30 cellular contexts compared by ENCODE assay signal in the genomic region with DNA sequence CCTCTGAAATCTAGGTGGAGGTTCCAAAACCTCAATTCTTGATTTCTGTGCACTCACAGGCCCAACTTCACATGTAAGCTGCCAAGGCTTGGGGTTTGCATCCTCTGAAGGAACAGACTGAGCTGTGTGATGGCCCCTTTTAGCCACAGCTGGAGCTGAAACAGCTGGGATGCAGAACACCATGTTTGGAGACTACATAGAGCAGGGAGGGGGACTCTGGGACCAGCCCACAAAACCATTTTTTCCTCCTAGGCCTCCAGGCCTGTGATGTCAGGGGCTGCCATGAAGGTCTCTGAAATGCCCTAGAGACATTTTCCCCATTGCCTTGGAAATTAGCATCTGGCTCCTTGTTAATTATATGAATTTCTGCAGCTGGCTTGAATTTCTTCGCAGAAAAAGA.
"Had no signal": no experiment of that assay in that cellular context is flagged by ENCODE, and none has a peak within 500 bp of the region (broad histone marks: within the 10 kb centered on the region; RNA-seq: fewer than 3 reads in every experiment).

No MANE protein-coding gene starts in this region.

- H3K27ac ChIP-seq: brain microvascular endothelial cell, coronary artery, dorsolateral prefrontal cortex, esophagus muscularis mucosa, foreskin keratinocyte, gastrocnemius medialis, heart right ventricle, WERI-Rb-1 had no signal

- H3K27ac Mint-ChIP-seq: activated B cell treated with CpG ODN at 0.5 μM for 24 hours; activated CD8-positive, alpha-beta T cell treated with anti-CD3 and anti-CD28 coated beads for 36 hours; activated naive CD8-positive, alpha-beta T cell; activated T-helper 17 cell treated with anti-CD3 and anti-CD28 coated beads, Interleukin-2, amount 50 U/mL, for 72 hours; dendritic cell treated with granulocyte-macrophage colony-stimulating factor and Interleukin-4, amounts not matched to agents 40 ng/mL and 50 ng/mL, for 4 days; T-helper 17 cell; T-helper 2 cell treated with Interferon-gamma antibody and Interleukin-4, amounts not matched to agents 5 μg/mL and 100 μg/mL, for 36 hours had no signal

- H3K4me1 Mint-ChIP-seq: activated B cell treated with CpG ODN at 0.5 μM for 24 hours; activated T-helper 17 cell treated with anti-CD3 and anti-CD28 coated beads, Interleukin-2, amount 50 U/mL, for 72 hours; central memory CD8-positive, alpha-beta T cell; T-helper 17 cell had no signal

- H3K4me3 Mint-ChIP-seq: activated B cell treated with CpG ODN at 0.5 μM for 24 hours; activated CD8-positive, alpha-beta T cell treated with anti-CD3 and anti-CD28 coated beads for 36 hours; activated naive CD8-positive, alpha-beta T cell; activated T-cell treated with anti-CD3 and anti-CD28 coated beads, Interleukin-2, amount 50 U/mL, for 4 hours; activated T-helper 17 cell treated with anti-CD3 and anti-CD28 coated beads, Interleukin-2, amount 50 U/mL, for 72 hours; central memory CD8-positive, alpha-beta T cell; dendritic cell treated with granulocyte-macrophage colony-stimulating factor and Interleukin-4, amounts not matched to agents 40 ng/mL and 50 ng/mL, for 4 days; T-helper 17 cell; T-helper 2 cell treated with Interferon-gamma antibody and Interleukin-4, amounts not matched to agents 5 μg/mL and 100 μg/mL, for 36 hours had no signal

- H3K36me3 Mint-ChIP-seq: activated naive CD8-positive, alpha-beta T cell had no signal

- H3K27me3 ChIP-seq: brain microvascular endothelial cell, dorsolateral prefrontal cortex, esophagus muscularis mucosa, foreskin keratinocyte, gastrocnemius medialis, heart right ventricle had no signal

- DNase-seq: activated B cell treated with CpG ODN at 0.5 μM for 24 hours; activated CD4-positive, alpha-beta T cell treated with anti-CD3 and anti-CD28 coated beads for 48 hours; activated CD4-positive, alpha-beta T cell treated with anti-CD3 and anti-CD28 coated beads, Interleukin-2, amount 50 U/mL, for 1 hour; activated CD4-positive, alpha-beta T cell treated with anti-CD3 and anti-CD28 coated beads, Interleukin-2, amount 50 U/mL, for 48 hours; activated CD8-positive, alpha-beta memory T cell treated with anti-CD3 and anti-CD28 coated beads for 24 hours; activated CD8-positive, alpha-beta T cell treated with anti-CD3 and anti-CD28 coated beads for 36 hours; activated effector memory CD4-positive, alpha-beta T cell treated with Interleukin-2 at 50 U/mL for 16 hours; activated gamma-delta T cell treated with Interleukin-2 at 50 U/mL for 16 hours; activated naive CD4-positive, alpha-beta T cell treated with anti-CD3 and anti-CD28 coated beads, Interleukin-2, amount 50 U/mL, for 16 hours; activated naive CD4-positive, alpha-beta T cell treated with Interleukin-2 at 50 U/mL for 16 hours; activated T-cell treated with anti-CD3 and anti-CD28 coated beads, Interleukin-2, amount 50 U/mL, for 4 hours; amniotic stem cell; anterior cingulate cortex; brain microvascular endothelial cell; dorsolateral prefrontal cortex; effector memory CD4-positive, alpha-beta T cell; erythroblast; foreskin keratinocyte; gastrocnemius medialis; heart right ventricle; T-helper 17 cell; T1000; WERI-Rb-1 had no signal

- H3K9me3 ChIP-seq: gastrocnemius medialis had no signal

- H3K27me3 Mint-ChIP-seq: activated B cell treated with CpG ODN at 0.5 μM for 24 hours; activated CD8-positive, alpha-beta T cell treated with anti-CD3 and anti-CD28 coated beads for 36 hours; activated naive CD8-positive, alpha-beta T cell; activated T-helper 17 cell treated with anti-CD3 and anti-CD28 coated beads, Interleukin-2, amount 50 U/mL, for 72 hours; central memory CD8-positive, alpha-beta T cell; dendritic cell treated with granulocyte-macrophage colony-stimulating factor and Interleukin-4, amounts not matched to agents 40 ng/mL and 50 ng/mL, for 4 days; T-helper 17 cell had no signal

- H3K4me3 ChIP-seq: coronary artery, dorsolateral prefrontal cortex, esophagus muscularis mucosa, gastrocnemius medialis, heart right ventricle had no signal

- H3K4me1 ChIP-seq: esophagus muscularis mucosa, foreskin keratinocyte, gastrocnemius medialis, heart right ventricle had no signal

- H3K36me3 ChIP-seq: brain microvascular endothelial cell, esophagus muscularis mucosa, gastrocnemius medialis, heart right ventricle, WERI-Rb-1 had no signal
